In genomic region chr4:2812600-2812932, GRCh38 we compare ENCODE assay signal across 8 cellular contexts. TPM values are rescaled to one million over a fixed set of nuclear protein-coding genes. Genes with fewer than 3 reads are reported as not detected.
DNase-seq lines count a peak whose midpoint lies in the region; ATAC-seq, FAIRE-seq and TF ChIP-seq lines count a peak whose summit lies in the region.

No MANE protein-coding gene starts in this region.

- 48 to 60% methylated on average over 7 of the region's 7 CpGs for WGBS in pancreas, 2 donors

- peaks cover 0 to 6% (median 0%) of the 10 kb centered on the region in 3 donors for H3K4me1 ChIP-seq in pancreas

- intact Hi-C loops in pancreas (cut with DNase I) = no loop called here

- H3K9me3 Mint-ChIP-seq in IgD-negative memory B cell (no peaks in the 10 kb centered on the region), chondrocyte (ENCODE audit: low read depth) (peaks cover 11% of the 10 kb centered on the region)

- peak overlapping the region; percentile 79 to 96 (median 85) for H3K4me3 Mint-ChIP-seq in IgD-negative memory B cell
- peak overlapping the region; percentile 67 for H3K4me3 Mint-ChIP-seq in chondrocyte (ENCODE audit: unreplicated experiment)

- H3K27ac Mint-ChIP-seq in IgD-negative memory B cell = peak overlapping the region; percentile 64 to 97 (median 95)
- H3K27ac Mint-ChIP-seq in chondrocyte (ENCODE audit: unreplicated experiment) = peak overlapping the region; percentile 83

- no peak for ATAC-seq in pancreas

- H3K4me3 ChIP-seq in pancreas = peak overlapping the region in 1 of 4 donors; percentile 33

- TF ChIP-seq CTCF in chondrocyte (IDR thresholded peaks at IDR 0.05) = no peak
- TF ChIP-seq CTCF in pancreas (IDR thresholded peaks at IDR 0.05) = no peak
- TF ChIP-seq CTCF in GM13977 (IDR thresholded peaks at IDR 0.05; ENCODE audit: extremely low read depth, insufficient read depth, missing control alignments) = no peak

- H3K36me3 ChIP-seq in pancreas = no peaks in the 10 kb centered on the region

- H3K36me3 Mint-ChIP-seq in IgD-negative memory B cell = no peaks in the 10 kb centered on the region
- H3K36me3 Mint-ChIP-seq in chondrocyte (ENCODE audit: low read depth) = peaks cover 12% of the 10 kb centered on the region

- H3K27me3 ChIP-seq in pancreas = no peaks in the 10 kb centered on the region

- peak; percentile 41 for DNase-seq in Daoy (ENCODE audit: low read depth)
- no peak for DNase-seq in chondrocyte (ENCODE audit: low spot score)
- no peak for DNase-seq in pancreas
- no peak for DNase-seq in middle frontal gyrus (ENCODE audit: extremely low spot score, low spot score)
- no peak for DNase-seq in activated gamma-delta T cell (lab: John Stamatoyannopoulos, UW)
- DNase-seq in GM13977 (ENCODE audit: low spot score) = no peak
- DNase-seq in stimulated activated naive CD4-positive, alpha-beta T cell (lab: John Stamatoyannopoulos, UW) = no peak

- in situ Hi-C loops in GM13977 (cut with MboI; ENCODE audit: low pct_unique_long_range_greater_than_20kb, low sequenced_read_pairs, unreplicated experiment) = no loop called here

- FAIRE-seq in pancreas (lab: Jason Lieb, UNC) = no peak

- H3K27me3 Mint-ChIP-seq in IgD-negative memory B cell = peaks cover 3% of the 10 kb centered on the region
- H3K27me3 Mint-ChIP-seq in chondrocyte (ENCODE audit: low read depth) = no peaks in the 10 kb centered on the region

- peaks cover 25 to 54% (median 53%) of the 10 kb centered on the region in 3 donors for H3K4me1 Mint-ChIP-seq in IgD-negative memory B cell
- H3K4me1 Mint-ChIP-seq in chondrocyte (ENCODE audit: low read depth) = peaks cover 37% of the 10 kb centered on the region

- H3K27ac ChIP-seq in pancreas = peak overlapping the region in 3 of 4 donors; percentile 28 to 63 (median 46)

- no peaks in the 10 kb centered on the region for H3K9me3 ChIP-seq in pancreas

RNA-seq across cellular contexts. Expression of gene SH3BP2, which starts 19.7 kb away (rescaled TPM):
- 14.0 and 16.9 TPM in 2 replicates for total RNA-seq in Daoy (2014; rRNA removed; shearing (Covaris generic))
- polyA plus RNA-seq in IgD-negative memory B cell (22.7 TPM), pancreas (10 to 100 TPM; 16.2 to 56.5 TPM)
- total RNA-seq in chondrocyte (50.1 to 63.1 TPM (median 59.8 TPM) in 3 replicates), pancreas (10 to 100 TPM; 12.3 to 54.6 (median 27.0) TPM)

RNA-seq across cellular contexts. Expression of gene ADD1, which starts 31.1 kb away (rescaled TPM):
- 101 and 111 TPM in 2 replicates for total RNA-seq in Daoy (2014; rRNA removed; shearing (Covaris generic))
- 300 TPM for polyA plus RNA-seq in IgD-negative memory B cell
- total RNA-seq in chondrocyte = 240 to 269 TPM (median 256 TPM) in 3 replicates
- 100 to 1,000 TPM in 1 of 6 donors, 10 to 100 TPM in 5; 70.9 to 160 (median 86.2) TPM for total RNA-seq in pancreas
- polyA plus RNA-seq in pancreas = 100 to 1,000 TPM; 158 to 160 TPM

RNA-seq across cellular contexts. Expression of gene TNIP2, which starts 56.4 kb away (rescaled TPM):
- total RNA-seq in Daoy (2014; rRNA removed; shearing (Covaris generic)) = 57.6 and 79.4 TPM in 2 replicates
- polyA plus RNA-seq in IgD-negative memory B cell (54.5 TPM), pancreas (10 to 100 TPM; 22.6 to 25.4 TPM)
- total RNA-seq in chondrocyte (23.3 to 30.7 TPM (median 29.0 TPM) in 3 replicates), pancreas (10 to 100 TPM; 11.4 to 23.1 (median 15.2) TPM)
